Comparison of ENCODE assay signal across 8 cellular contexts in the genomic region with DNA sequence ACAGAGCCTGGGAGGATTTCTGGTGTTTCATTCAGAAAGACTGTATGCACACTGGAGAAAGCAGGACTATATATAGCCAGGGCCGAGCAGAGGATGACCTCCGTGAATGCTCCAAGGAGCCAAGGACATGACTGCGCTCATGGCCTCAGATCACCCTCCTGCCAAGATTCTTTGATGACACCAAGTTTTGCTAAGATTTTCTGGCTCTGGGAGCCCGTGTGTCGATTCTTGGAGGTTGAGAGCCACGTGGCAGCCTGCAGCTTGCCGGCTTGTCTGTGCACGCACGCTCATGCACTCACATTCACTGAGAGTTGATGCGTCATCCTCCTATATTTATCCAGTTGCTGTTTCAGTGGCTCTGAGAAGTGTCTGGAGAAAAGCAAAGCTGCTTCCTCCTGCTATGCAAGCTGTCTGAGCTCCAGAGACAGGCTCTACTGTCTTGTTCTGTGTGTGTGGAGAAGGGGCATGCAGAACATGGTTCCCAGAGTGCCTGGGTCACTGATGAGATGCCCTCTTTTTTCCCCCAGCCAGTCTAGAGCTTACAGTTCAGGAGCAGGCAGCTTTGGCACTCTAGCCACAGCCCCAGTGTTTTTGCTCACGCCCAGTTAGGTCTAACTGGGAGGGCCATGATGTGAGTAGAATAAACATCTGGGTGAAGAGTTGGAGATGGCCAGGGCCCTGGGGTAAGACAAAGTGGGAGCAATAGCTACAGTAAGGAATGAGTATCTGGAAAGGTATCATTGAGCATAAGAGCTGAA.
DNase-seq lines count a peak whose midpoint lies in the region; ATAC-seq lines count a peak whose summit lies in the region.

No MANE protein-coding gene starts in this region.

- ATAC-seq in GM18870 (IDR thresholded peaks at IDR 0.05; ENCODE audit: unreplicated experiment) = no peak

- DNase-seq in DMS 273 (lab: John Stamatoyannopoulos, UW; ENCODE audit: unreplicated experiment) (peak; percentile 1), DMS 273 treated with DMSO at 0.1 percent for 48 hours (lab: John Stamatoyannopoulos, UW) (no peak), astrocyte of the hippocampus (ENCODE audit: low read depth, low spot score) (peak; percentile 42), iris pigment epithelial cell (ENCODE audit: low read depth) (peak; percentile 68), ureter (ENCODE audit: low spot score) (peak; percentile 78), SW480 (ENCODE audit: low spot score) (no peak)
- no peak for DNase-seq in activated CD8-positive, alpha-beta memory T cell treated with anti-CD3 and anti-CD28 coated beads, Interleukin-2, amount 50 U/mL, for 48 hours

Comparison
In these comparisons a context has a peak if more than half of its experiments do, and no peak if none do; other contexts are left out.
1. DNase-seq: peak in DMS 273 (single experiment), astrocyte of the hippocampus (single experiment), iris pigment epithelial cell (single experiment) and ureter (single experiment); none in DMS 273 treated with DMSO at 0.1 percent for 48 hours (single experiment), activated CD8-positive, alpha-beta memory T cell treated with anti-CD3 and anti-CD28 coated beads, Interleukin-2, amount 50 U/mL, for 48 hours (single experiment) and SW480 (single experiment).